1 cellular context compared by ENCODE assay signal in the genomic region with DNA sequence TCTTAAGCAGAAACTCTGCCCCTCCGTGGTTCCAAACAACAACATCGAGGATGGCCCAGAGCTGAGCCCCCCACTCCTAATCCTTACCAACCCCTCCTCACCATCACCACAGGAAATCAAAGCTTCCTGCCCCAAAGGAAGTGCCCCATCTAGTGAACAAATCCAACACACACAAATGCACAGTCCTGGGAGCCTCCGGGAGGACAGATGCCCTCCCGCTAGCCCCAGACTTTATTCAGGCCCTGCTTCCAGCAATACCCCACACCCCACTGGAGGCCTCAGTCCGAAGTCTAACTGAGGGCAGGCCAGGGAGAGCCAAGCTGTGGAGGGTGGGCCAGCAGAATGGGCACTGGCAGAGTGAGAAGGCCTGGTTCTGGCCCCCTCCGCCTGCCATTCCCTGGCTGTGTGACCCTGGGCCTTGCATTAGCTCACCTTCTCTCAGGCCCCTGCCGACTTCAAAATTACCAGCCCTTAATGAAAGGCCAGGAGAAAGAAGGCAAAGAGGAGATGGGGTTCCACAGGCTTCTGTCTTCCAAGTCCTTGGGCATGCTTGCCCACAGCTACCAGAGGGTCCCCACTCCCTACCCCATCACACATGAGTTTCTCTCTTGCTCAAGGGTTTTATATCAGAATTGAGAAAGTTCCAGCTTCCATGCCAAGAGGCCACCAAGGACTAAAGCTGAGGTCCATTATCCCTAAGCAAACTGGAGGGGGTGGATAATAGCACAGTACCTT.
TF ChIP-seq lines count a peak whose summit lies in the region.

No MANE protein-coding gene starts in this region.

TF ChIP-seq in endothelial cell of umbilical vein, 7 proteins besides CTCF, POLR2A, EP300 and RAD21 (continued from another document):
- TF ChIP-seq, protein P1, sequence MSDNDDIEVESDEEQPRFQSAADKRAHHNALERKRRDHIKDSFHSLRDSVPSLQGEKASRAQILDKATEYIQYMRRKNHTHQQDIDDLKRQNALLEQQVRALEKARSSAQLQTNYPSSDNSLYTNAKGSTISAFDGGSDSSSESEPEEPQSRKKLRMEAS (IDR thresholded peaks at IDR 0.05; ENCODE audit: insufficient read depth, insufficient read length): no peak
- TF ChIP-seq MYC (IDR thresholded peaks at IDR 0.05; ENCODE audit: low read depth, low read length): no peak
